Comparison of ENCODE assay signal across 1 cellular context in the genomic region with DNA sequence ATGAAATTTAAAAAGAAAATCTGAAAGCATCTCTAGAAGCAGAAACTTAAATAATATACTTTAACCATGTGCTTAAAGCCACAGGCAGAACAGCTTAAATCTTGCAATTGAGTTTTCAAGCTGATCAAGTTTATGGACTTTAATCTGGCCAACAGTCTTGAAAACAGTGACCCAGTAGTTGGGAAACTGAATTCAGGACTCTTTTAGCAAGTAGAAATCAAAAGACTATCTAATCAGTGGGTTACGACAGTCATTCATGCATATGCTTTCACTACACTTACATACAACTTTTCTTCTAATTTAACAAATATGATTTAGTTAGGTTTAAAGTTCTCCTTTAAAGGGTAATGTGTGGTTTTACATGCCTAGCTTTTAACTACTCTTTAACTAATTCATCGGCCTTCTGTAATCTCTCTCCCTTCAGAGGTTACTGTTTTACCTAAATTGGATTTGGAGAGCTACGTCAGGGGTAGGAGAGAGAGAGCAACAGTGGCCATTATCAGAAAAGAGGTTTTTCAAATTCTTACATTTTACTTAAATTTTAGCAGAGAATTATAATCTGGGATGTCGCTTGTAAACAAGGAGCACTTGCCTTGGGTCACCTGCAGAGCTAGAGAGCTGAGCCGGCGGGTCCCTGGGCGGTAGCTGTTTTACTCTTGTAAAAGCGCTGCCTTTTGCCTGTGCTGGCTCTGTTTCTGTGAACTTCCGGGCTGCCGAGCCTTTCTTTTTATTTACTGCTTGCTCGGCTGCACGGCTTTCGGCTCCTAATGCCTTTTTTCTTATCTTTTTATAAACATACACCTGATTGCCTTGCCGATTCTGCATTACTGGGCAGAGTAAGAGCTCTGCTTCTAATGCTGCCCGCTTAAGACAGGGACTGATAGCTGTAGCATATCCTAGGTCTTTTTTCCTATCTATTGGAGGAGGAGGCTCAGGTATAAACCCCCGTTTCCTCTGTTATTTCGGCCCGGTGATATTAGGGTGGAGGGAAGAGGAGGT.
TF ChIP-seq lines count a peak whose summit lies in the region.

No MANE protein-coding gene starts in this region.

TF ChIP-seq in K562, 482 proteins besides CTCF, POLR2A, EP300 and RAD21 (continued from another document and continues in another):
- TF ChIP-seq, protein P1, sequence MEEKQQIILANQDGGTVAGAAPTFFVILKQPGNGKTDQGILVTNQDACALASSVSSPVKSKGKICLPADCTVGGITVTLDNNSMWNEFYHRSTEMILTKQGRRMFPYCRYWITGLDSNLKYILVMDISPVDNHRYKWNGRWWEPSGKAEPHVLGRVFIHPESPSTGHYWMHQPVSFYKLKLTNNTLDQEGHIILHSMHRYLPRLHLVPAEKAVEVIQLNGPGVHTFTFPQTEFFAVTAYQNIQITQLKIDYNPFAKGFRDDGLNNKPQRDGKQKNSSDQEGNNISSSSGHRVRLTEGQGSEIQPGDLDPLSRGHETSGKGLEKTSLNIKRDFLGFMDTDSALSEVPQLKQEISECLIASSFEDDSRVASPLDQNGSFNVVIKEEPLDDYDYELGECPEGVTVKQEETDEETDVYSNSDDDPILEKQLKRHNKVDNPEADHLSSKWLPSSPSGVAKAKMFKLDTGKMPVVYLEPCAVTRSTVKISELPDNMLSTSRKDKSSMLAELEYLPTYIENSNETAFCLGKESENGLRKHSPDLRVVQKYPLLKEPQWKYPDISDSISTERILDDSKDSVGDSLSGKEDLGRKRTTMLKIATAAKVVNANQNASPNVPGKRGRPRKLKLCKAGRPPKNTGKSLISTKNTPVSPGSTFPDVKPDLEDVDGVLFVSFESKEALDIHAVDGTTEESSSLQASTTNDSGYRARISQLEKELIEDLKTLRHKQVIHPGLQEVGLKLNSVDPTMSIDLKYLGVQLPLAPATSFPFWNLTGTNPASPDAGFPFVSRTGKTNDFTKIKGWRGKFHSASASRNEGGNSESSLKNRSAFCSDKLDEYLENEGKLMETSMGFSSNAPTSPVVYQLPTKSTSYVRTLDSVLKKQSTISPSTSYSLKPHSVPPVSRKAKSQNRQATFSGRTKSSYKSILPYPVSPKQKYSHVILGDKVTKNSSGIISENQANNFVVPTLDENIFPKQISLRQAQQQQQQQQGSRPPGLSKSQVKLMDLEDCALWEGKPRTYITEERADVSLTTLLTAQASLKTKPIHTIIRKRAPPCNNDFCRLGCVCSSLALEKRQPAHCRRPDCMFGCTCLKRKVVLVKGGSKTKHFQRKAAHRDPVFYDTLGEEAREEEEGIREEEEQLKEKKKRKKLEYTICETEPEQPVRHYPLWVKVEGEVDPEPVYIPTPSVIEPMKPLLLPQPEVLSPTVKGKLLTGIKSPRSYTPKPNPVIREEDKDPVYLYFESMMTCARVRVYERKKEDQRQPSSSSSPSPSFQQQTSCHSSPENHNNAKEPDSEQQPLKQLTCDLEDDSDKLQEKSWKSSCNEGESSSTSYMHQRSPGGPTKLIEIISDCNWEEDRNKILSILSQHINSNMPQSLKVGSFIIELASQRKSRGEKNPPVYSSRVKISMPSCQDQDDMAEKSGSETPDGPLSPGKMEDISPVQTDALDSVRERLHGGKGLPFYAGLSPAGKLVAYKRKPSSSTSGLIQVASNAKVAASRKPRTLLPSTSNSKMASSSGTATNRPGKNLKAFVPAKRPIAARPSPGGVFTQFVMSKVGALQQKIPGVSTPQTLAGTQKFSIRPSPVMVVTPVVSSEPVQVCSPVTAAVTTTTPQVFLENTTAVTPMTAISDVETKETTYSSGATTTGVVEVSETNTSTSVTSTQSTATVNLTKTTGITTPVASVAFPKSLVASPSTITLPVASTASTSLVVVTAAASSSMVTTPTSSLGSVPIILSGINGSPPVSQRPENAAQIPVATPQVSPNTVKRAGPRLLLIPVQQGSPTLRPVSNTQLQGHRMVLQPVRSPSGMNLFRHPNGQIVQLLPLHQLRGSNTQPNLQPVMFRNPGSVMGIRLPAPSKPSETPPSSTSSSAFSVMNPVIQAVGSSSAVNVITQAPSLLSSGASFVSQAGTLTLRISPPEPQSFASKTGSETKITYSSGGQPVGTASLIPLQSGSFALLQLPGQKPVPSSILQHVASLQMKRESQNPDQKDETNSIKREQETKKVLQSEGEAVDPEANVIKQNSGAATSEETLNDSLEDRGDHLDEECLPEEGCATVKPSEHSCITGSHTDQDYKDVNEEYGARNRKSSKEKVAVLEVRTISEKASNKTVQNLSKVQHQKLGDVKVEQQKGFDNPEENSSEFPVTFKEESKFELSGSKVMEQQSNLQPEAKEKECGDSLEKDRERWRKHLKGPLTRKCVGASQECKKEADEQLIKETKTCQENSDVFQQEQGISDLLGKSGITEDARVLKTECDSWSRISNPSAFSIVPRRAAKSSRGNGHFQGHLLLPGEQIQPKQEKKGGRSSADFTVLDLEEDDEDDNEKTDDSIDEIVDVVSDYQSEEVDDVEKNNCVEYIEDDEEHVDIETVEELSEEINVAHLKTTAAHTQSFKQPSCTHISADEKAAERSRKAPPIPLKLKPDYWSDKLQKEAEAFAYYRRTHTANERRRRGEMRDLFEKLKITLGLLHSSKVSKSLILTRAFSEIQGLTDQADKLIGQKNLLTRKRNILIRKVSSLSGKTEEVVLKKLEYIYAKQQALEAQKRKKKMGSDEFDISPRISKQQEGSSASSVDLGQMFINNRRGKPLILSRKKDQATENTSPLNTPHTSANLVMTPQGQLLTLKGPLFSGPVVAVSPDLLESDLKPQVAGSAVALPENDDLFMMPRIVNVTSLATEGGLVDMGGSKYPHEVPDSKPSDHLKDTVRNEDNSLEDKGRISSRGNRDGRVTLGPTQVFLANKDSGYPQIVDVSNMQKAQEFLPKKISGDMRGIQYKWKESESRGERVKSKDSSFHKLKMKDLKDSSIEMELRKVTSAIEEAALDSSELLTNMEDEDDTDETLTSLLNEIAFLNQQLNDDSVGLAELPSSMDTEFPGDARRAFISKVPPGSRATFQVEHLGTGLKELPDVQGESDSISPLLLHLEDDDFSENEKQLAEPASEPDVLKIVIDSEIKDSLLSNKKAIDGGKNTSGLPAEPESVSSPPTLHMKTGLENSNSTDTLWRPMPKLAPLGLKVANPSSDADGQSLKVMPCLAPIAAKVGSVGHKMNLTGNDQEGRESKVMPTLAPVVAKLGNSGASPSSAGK (IDR thresholded peaks at IDR 0.05) = peak; percentile 45; the same call in 1 of the 2 replicates
- TF ChIP-seq NBN (IDR thresholded peaks at IDR 0.05; ENCODE audit: low read depth) (0 out of 2 replicates have a peak, but pooled peaks have one; percentile 42), ZFX (CRISPR knock-in tag; IDR thresholded peaks at IDR 0.05) (no peak), ZNF124 (CRISPR knock-in tag; IDR thresholded peaks at IDR 0.05) (no peak), ETV6 (IDR thresholded peaks at IDR 0.05; ENCODE audit: borderline replicate concordance in 1 of 2, low read depth in 2 of 2, low read length in 1 of 2) (no peak), ETV6 (CRISPR knock-in tag; IDR thresholded peaks at IDR 0.05; ENCODE audit: borderline replicate concordance) (no peak), SAFB2 (IDR thresholded peaks at IDR 0.05; ENCODE audit: borderline replicate concordance, low read depth, low read length, severe bottlenecking) (no peak), XRCC5 (IDR thresholded peaks at IDR 0.05; ENCODE audit: low read depth, low read length) (no peak), L3MBTL2 (IDR thresholded peaks at IDR 0.05) (peak; percentile 61), FOXM1 (IDR thresholded peaks at IDR 0.05; ENCODE audit: low read depth) (no peak; the same call in 1 of the 2 replicates), FOXM1 (CRISPR knock-in tag; IDR thresholded peaks at IDR 0.05; ENCODE audit: low read depth) (no peak), CREBBP (IDR thresholded peaks at IDR 0.05; ENCODE audit: low read depth, low read length) (no peak), ZSCAN29 (IDR thresholded peaks at IDR 0.05) (no peak), HDAC6 (IDR thresholded peaks at IDR 0.05; ENCODE audit: low read depth, low read length) (no peak), GABPB1 (CRISPR knock-in tag; IDR thresholded peaks at IDR 0.05) (no peak), TSC22D4 (tag; IDR thresholded peaks at IDR 0.05) (no peak), TCF7 (IDR thresholded peaks at IDR 0.05; ENCODE audit: borderline replicate concordance) (no peak), SNRNP70 (optimal IDR thresholded peaks at IDR 0.05; ENCODE audit: low read depth, low read length) (no peak), ZNF589 (CRISPR knock-in tag; IDR thresholded peaks at IDR 0.05; ENCODE audit: low read depth) (no peak), BRF1 (IDR thresholded peaks at IDR 0.05; ENCODE audit: borderline replicate concordance, extremely low read depth, insufficient read length) (no peak), ETV5 (CRISPR knock-in tag; IDR thresholded peaks at IDR 0.05; ENCODE audit: low read depth) (no peak; the same call in 1 of the 2 replicates), CBFA2T2 (conservative IDR thresholded peaks at IDR 0.05) (peak; percentile 32), ARID2 (IDR thresholded peaks at IDR 0.05) (no peak), KAT2B (IDR thresholded peaks at IDR 0.05; ENCODE audit: low read depth, low read length) (no peak), NFYB (IDR thresholded peaks at IDR 0.05; ENCODE audit: extremely low read depth, insufficient read length) (no peak), NEUROD1 (IDR thresholded peaks at IDR 0.05; ENCODE audit: borderline replicate concordance, low read depth, low read length, partially characterized antibody) (no peak)
- TF ChIP-seq, protein P2, sequence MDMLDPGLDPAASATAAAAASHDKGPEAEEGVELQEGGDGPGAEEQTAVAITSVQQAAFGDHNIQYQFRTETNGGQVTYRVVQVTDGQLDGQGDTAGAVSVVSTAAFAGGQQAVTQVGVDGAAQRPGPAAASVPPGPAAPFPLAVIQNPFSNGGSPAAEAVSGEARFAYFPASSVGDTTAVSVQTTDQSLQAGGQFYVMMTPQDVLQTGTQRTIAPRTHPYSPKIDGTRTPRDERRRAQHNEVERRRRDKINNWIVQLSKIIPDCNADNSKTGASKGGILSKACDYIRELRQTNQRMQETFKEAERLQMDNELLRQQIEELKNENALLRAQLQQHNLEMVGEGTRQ (CRISPR knock-in tag; IDR thresholded peaks at IDR 0.05) = no peak
- TF ChIP-seq, protein P3, sequence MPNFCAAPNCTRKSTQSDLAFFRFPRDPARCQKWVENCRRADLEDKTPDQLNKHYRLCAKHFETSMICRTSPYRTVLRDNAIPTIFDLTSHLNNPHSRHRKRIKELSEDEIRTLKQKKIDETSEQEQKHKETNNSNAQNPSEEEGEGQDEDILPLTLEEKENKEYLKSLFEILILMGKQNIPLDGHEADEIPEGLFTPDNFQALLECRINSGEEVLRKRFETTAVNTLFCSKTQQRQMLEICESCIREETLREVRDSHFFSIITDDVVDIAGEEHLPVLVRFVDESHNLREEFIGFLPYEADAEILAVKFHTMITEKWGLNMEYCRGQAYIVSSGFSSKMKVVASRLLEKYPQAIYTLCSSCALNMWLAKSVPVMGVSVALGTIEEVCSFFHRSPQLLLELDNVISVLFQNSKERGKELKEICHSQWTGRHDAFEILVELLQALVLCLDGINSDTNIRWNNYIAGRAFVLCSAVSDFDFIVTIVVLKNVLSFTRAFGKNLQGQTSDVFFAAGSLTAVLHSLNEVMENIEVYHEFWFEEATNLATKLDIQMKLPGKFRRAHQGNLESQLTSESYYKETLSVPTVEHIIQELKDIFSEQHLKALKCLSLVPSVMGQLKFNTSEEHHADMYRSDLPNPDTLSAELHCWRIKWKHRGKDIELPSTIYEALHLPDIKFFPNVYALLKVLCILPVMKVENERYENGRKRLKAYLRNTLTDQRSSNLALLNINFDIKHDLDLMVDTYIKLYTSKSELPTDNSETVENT (CRISPR knock-in tag; IDR thresholded peaks at IDR 0.05) = no peak
- TF ChIP-seq, protein P4, sequence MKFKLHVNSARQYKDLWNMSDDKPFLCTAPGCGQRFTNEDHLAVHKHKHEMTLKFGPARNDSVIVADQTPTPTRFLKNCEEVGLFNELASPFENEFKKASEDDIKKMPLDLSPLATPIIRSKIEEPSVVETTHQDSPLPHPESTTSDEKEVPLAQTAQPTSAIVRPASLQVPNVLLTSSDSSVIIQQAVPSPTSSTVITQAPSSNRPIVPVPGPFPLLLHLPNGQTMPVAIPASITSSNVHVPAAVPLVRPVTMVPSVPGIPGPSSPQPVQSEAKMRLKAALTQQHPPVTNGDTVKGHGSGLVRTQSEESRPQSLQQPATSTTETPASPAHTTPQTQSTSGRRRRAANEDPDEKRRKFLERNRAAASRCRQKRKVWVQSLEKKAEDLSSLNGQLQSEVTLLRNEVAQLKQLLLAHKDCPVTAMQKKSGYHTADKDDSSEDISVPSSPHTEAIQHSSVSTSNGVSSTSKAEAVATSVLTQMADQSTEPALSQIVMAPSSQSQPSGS (CRISPR knock-in tag; IDR thresholded peaks at IDR 0.05) = no peak
- TF ChIP-seq, protein P5, sequence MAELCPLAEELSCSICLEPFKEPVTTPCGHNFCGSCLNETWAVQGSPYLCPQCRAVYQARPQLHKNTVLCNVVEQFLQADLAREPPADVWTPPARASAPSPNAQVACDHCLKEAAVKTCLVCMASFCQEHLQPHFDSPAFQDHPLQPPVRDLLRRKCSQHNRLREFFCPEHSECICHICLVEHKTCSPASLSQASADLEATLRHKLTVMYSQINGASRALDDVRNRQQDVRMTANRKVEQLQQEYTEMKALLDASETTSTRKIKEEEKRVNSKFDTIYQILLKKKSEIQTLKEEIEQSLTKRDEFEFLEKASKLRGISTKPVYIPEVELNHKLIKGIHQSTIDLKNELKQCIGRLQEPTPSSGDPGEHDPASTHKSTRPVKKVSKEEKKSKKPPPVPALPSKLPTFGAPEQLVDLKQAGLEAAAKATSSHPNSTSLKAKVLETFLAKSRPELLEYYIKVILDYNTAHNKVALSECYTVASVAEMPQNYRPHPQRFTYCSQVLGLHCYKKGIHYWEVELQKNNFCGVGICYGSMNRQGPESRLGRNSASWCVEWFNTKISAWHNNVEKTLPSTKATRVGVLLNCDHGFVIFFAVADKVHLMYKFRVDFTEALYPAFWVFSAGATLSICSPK (IDR thresholded peaks at IDR 0.05; ENCODE audit: borderline replicate concordance) = no peak
- TF ChIP-seq, protein P6, sequence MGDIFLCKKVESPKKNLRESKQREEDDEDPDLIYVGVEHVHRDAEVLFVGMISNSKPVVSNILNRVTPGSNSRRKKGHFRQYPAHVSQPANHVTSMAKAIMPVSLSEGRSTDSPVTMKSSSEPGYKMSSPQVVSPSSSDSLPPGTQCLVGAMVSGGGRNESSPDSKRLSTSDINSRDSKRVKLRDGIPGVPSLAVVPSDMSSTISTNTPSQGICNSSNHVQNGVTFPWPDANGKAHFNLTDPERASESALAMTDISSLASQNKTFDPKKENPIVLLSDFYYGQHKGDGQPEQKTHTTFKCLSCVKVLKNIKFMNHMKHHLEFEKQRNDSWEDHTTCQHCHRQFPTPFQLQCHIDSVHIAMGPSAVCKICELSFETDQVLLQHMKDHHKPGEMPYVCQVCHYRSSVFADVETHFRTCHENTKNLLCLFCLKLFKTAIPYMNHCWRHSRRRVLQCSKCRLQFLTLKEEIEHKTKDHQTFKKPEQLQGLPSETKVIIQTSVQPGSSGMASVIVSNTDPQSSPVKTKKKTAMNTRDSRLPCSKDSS (IDR thresholded peaks at IDR 0.05; ENCODE audit: low read depth, partially characterized antibody) = no peak
- TF ChIP-seq, protein P7, sequence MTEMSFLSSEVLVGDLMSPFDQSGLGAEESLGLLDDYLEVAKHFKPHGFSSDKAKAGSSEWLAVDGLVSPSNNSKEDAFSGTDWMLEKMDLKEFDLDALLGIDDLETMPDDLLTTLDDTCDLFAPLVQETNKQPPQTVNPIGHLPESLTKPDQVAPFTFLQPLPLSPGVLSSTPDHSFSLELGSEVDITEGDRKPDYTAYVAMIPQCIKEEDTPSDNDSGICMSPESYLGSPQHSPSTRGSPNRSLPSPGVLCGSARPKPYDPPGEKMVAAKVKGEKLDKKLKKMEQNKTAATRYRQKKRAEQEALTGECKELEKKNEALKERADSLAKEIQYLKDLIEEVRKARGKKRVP (CRISPR knock-in tag; IDR thresholded peaks at IDR 0.05) = no peak
